ENCODE assay signal across 9 cellular contexts in genomic region chr5:38193015-38193581, GRCh38.
A peak's percentile ranks its signal among the peaks of the same experiment; 100 is the strongest.
DNase-seq lines count a peak whose midpoint lies in the region; ATAC-seq, FAIRE-seq and TF ChIP-seq lines count a peak whose summit lies in the region.
"Had no signal": no experiment of that assay in that cellular context is flagged by ENCODE, and none has a peak within 500 bp of the region (broad histone marks: within the 10 kb centered on the region; RNA-seq: fewer than 3 reads in every experiment).

No MANE protein-coding gene starts in this region.

- intact Hi-C loops in kidney (cut with DNase I), result no loop called here

- H3K27ac ChIP-seq in kidney (ENCODE audit: low read depth in 2 of 2, low read length in 2 of 2), result no peak overlapping the region

- no peaks in the 10 kb centered on the region for H3K27me3 ChIP-seq in bronchial epithelial cell (ENCODE audit: control insufficient read depth, insufficient read depth, low read length)

- no peaks in the 10 kb centered on the region for H3K36me3 ChIP-seq in bronchial epithelial cell (ENCODE audit: control insufficient read depth, insufficient read depth, low read length)
- no peaks in the 10 kb centered on the region for H3K36me3 ChIP-seq in kidney (ENCODE audit: control insufficient read depth in 1 of 2, insufficient read depth in 2 of 2, low read length in 2 of 2)

- DNase-seq in Daoy (ENCODE audit: low read depth) (peak; percentile 71), NCI-H2196 treated with DMSO at 0.1 percent for 48 hours (lab: John Stamatoyannopoulos, UW; ENCODE audit: unreplicated experiment) (peak; percentile 76), bronchial epithelial cell (ENCODE audit: low read depth) (peak; percentile 39), kidney (peak; percentile 80)
- peak; percentile 60 to 70 for DNase-seq in stimulated activated CD4-positive, alpha-beta T cell treated with anti-CD3 and anti-CD28 coated beads, Interleukin-2, amount 100 ng/mL, for 24 hours

- no peak overlapping the region for H3K9ac ChIP-seq in kidney (ENCODE audit: low read length in 2 of 2)

- peak; percentile 81 for ATAC-seq in HG02885 (IDR thresholded peaks at IDR 0.05; ENCODE audit: poor library complexity, unreplicated experiment)
- no peak for ATAC-seq in GM21423 (IDR thresholded peaks at IDR 0.05; ENCODE audit: unreplicated experiment)

- H3K4me3 ChIP-seq in WI38 (ENCODE audit: low read depth, low read length) (no peak overlapping the region), bronchial epithelial cell (ENCODE audit: low read depth, low read length) (no peak overlapping the region), kidney (ENCODE audit: low read length in 2 of 2) (no peak overlapping the region)

- H3K4me1 ChIP-seq in kidney (ENCODE audit: control insufficient read depth in 1 of 2, insufficient read depth in 1 of 2, low read depth in 1 of 2, low read length in 2 of 2), result no peaks in the 10 kb centered on the region

- H3K9me3 ChIP-seq in kidney (ENCODE audit: control insufficient read depth in 1 of 2, low read length in 2 of 2), result no peaks in the 10 kb centered on the region

- TF ChIP-seq CTCF in WI38 (IDR thresholded peaks at IDR 0.05; ENCODE audit: low read depth, low read length), result peak; percentile 78
- peak; percentile 89 for TF ChIP-seq CTCF in bronchial epithelial cell (IDR thresholded peaks at IDR 0.05; ENCODE audit: insufficient read depth, low read length, severe bottlenecking)
- TF ChIP-seq CTCF in kidney (IDR thresholded peaks at IDR 0.05; ENCODE audit: borderline replicate concordance, extremely low read depth, insufficient read depth), result peak; percentile 92

- FAIRE-seq in bronchial epithelial cell (lab: Jason Lieb, UNC), result no peak
- no peak for FAIRE-seq in kidney (lab: Jason Lieb, UNC)
- FAIRE-seq: colon had no signal
